Comparison of ENCODE assay signal across 8 cellular contexts in the genomic region with DNA sequence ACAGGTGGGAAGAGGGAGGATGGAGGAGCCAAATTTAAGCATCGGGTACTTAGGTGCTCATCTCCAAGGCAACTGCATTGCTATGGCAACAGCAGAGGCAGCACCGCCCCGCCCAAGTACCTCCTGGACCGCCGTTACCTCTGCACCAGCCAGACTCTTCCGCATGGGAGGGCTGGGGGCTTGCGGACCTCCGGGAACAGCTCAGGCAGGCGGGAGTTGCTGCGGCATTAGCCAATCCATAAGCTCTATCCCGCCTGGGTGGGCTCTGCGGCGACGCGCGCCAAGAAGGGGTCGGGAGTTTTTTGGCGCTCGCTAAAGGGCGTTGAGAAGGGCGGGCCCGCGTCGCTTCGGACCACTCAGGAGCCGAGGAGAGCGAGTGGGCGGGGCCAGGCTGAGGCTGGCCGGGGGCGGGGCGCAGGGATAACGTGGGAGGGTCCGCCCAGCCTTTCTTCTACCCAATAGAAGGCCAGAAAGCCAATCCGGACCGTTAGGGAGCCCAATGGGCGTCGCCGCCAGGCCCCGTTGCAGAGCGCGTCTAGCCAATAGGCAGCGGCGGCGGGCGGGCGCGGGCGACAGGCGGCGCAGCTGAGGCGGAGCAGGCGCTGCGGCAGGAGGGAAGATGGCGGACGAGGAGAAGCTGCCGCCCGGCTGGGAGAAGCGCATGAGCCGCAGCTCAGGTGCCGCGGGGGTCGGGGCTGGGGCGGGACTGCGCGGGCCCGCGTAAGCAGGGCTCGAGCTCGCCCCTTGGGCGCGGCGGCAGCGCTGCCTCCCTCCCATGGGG. TPM values are rescaled to one million over a fixed set of nuclear protein-coding genes. Genes with fewer than 3 reads are reported as not detected.
DNase-seq lines count a peak whose midpoint lies in the region; ATAC-seq and TF ChIP-seq lines count a peak whose summit lies in the region.

A gene (plus strand): TSS at position 593 of the 781 bp plus-strand sequence. CDS start 27 bp downstream, at position 620.

- no peaks in the 10 kb centered on the region for H3K9me3 ChIP-seq in mucosa of descending colon

- intact Hi-C loops in mucosa of descending colon (cut with DNase I, micrococcal nuclease): no loop called here

- H3K36me3 ChIP-seq in mucosa of descending colon (ENCODE audit: low read depth): no peaks in the 10 kb centered on the region

- DNase-seq in DMS153 treated with DMSO at 0.1 percent for 48 hours (lab: John Stamatoyannopoulos, UW; ENCODE audit: unreplicated experiment): peak; percentile 97
- DNase-seq in OCI-M2 (lab: John Stamatoyannopoulos, UW; ENCODE audit: unreplicated experiment): peak; percentile 87
- peak; percentile 97 for DNase-seq in activated T-cell treated with anti-CD3 and anti-CD28 coated beads for 4 hours
- DNase-seq in epithelial cell of esophagus (ENCODE audit: low read depth): peak; percentile 99
- peak; percentile 99 to 100 (median 100) for DNase-seq in mucosa of descending colon
- DNase-seq in stimulated activated CD8-positive, alpha-beta memory T cell treated with anti-CD3 and anti-CD28 coated beads, Interleukin-4, amount 100 ng/mL, for 24 hours (ENCODE audit: low read depth): peak; percentile 98

- TF ChIP-seq RAD21 in Ishikawa (IDR thresholded peaks at IDR 0.05; ENCODE audit: low read depth): no peak

- TF ChIP-seq EP300 in Ishikawa (IDR thresholded peaks at IDR 0.05; ENCODE audit: borderline replicate concordance): no peak

- TF ChIP-seq CTCF in epithelial cell of esophagus (IDR thresholded peaks at IDR 0.05; ENCODE audit: insufficient read depth, low read depth, low read length, missing control alignments): no peak
- TF ChIP-seq CTCF in mucosa of descending colon (IDR thresholded peaks at IDR 0.05): peak; percentile 88

- H3K4me1 ChIP-seq in mucosa of descending colon (ENCODE audit: low read depth): peaks cover 8% of the 10 kb centered on the region

- H3K4me3 ChIP-seq in epithelial cell of esophagus (ENCODE audit: low read length): peak within 1 kb of the TSS; percentile 83
- peak within 1 kb of the TSS; percentile 99 for H3K4me3 ChIP-seq in mucosa of descending colon

- peak; percentile 93 for ATAC-seq in GM21529 (IDR thresholded peaks at IDR 0.05; ENCODE audit: unreplicated experiment)
- ATAC-seq in mucosa of descending colon: peak; percentile 99

TF ChIP-seq in Ishikawa, 13 proteins besides CTCF, POLR2A, EP300 and RAD21:
- TF ChIP-seq NFIC (IDR thresholded peaks at IDR 0.05) (peak; percentile 38; the same call in 1 of the 2 replicates), FOXM1 (IDR thresholded peaks at IDR 0.05; ENCODE audit: borderline replicate concordance, low read depth) (peak; percentile 70), YY1 (IDR thresholded peaks at IDR 0.05; ENCODE audit: low read depth) (peak; percentile 93), CREB1 (IDR thresholded peaks at IDR 0.05; ENCODE audit: low read depth) (peak; percentile 68; the same call in 1 of the 2 replicates), TCF12 (IDR thresholded peaks at IDR 0.05; ENCODE audit: low read depth) (0 out of 2 replicates have a peak, but pooled peaks have one; percentile 9), TAF1 (IDR thresholded peaks at IDR 0.05; ENCODE audit: low read depth) (peak; percentile 80; the same call in 1 of the 2 replicates), CEBPB (IDR thresholded peaks at IDR 0.05) (no peak), TEAD4 (IDR thresholded peaks at IDR 0.05) (no peak), EGR1 (IDR thresholded peaks at IDR 0.05) (0 out of 2 replicates have a peak, but pooled peaks have one; percentile 49), ZBTB7A (IDR thresholded peaks at IDR 0.05; ENCODE audit: low read depth) (peak; percentile 67; the same call in 1 of the 2 replicates)
- TF ChIP-seq, protein P1, sequence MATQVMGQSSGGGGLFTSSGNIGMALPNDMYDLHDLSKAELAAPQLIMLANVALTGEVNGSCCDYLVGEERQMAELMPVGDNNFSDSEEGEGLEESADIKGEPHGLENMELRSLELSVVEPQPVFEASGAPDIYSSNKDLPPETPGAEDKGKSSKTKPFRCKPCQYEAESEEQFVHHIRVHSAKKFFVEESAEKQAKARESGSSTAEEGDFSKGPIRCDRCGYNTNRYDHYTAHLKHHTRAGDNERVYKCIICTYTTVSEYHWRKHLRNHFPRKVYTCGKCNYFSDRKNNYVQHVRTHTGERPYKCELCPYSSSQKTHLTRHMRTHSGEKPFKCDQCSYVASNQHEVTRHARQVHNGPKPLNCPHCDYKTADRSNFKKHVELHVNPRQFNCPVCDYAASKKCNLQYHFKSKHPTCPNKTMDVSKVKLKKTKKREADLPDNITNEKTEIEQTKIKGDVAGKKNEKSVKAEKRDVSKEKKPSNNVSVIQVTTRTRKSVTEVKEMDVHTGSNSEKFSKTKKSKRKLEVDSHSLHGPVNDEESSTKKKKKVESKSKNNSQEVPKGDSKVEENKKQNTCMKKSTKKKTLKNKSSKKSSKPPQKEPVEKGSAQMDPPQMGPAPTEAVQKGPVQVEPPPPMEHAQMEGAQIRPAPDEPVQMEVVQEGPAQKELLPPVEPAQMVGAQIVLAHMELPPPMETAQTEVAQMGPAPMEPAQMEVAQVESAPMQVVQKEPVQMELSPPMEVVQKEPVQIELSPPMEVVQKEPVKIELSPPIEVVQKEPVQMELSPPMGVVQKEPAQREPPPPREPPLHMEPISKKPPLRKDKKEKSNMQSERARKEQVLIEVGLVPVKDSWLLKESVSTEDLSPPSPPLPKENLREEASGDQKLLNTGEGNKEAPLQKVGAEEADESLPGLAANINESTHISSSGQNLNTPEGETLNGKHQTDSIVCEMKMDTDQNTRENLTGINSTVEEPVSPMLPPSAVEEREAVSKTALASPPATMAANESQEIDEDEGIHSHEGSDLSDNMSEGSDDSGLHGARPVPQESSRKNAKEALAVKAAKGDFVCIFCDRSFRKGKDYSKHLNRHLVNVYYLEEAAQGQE (IDR thresholded peaks at IDR 0.05; ENCODE audit: low read depth): no peak
- TF ChIP-seq, protein P2, sequence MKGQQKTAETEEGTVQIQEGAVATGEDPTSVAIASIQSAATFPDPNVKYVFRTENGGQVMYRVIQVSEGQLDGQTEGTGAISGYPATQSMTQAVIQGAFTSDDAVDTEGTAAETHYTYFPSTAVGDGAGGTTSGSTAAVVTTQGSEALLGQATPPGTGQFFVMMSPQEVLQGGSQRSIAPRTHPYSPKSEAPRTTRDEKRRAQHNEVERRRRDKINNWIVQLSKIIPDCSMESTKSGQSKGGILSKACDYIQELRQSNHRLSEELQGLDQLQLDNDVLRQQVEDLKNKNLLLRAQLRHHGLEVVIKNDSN (IDR thresholded peaks at IDR 0.05): no peak
- TF ChIP-seq, protein P3, sequence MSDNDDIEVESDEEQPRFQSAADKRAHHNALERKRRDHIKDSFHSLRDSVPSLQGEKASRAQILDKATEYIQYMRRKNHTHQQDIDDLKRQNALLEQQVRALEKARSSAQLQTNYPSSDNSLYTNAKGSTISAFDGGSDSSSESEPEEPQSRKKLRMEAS (IDR thresholded peaks at IDR 0.05): no peak; the same call in 1 of the 2 replicates

RNA-seq across cellular contexts. Expression of the gene that starts here (rescaled TPM):
- total RNA-seq in mucosa of descending colon: 10 to 100 TPM; 44.5 to 64.2 (median 52.5) TPM

Comparison
In these comparisons a context has a peak if more than half of its experiments do, and no peak if none do; other contexts are left out.
1. Peak in every context shown above with its lines: DNase-seq, ATAC-seq and H3K4me3 ChIP-seq.